14 cellular contexts compared by ENCODE assay signal in genomic region chr5:16913187-16913839, GRCh38. TPM values are rescaled to one million over a fixed set of nuclear protein-coding genes. Genes with fewer than 3 reads are reported as not detected.
DNase-seq lines count a peak whose midpoint lies in the region; TF ChIP-seq lines count a peak whose summit lies in the region.
"Had no signal": no experiment of that assay in that cellular context is flagged by ENCODE, and none has a peak within 500 bp of the region (broad histone marks: within the 10 kb centered on the region; RNA-seq: fewer than 3 reads in every experiment).

No MANE protein-coding gene starts in this region.

- in situ Hi-C loops in mammary epithelial cell (cut with MboI; ENCODE audit: low sequenced_read_pairs in 2 of 2) (no loop called here), transverse colon (cut with MboI; ENCODE audit: low pct_ligation_motif_present in 1 of 4, low pct_unique_long_range_greater_than_20kb in 1 of 4, low sequenced_read_pairs in 3 of 4) (no loop called here)

- H3K27me3 Mint-ChIP-seq in activated CD4-positive, alpha-beta T cell treated with anti-CD3 and anti-CD28 coated beads, Interleukin-2, amount 10 ng/mL, durations not matched to agents 24 days and 14 days, result no peaks in the 10 kb centered on the region

- 0% methylated on average over 4 of the region's 4 CpGs for WGBS in mammary epithelial cell (ENCODE audit: low coverage, missing lambda C conversion rate)
- no CpG with 5 or more reads among the region's 4 CpGs for WGBS in mesendoderm (ENCODE audit: extremely low coverage, insufficient coverage, low lambda C conversion rate)
- WGBS in transverse colon (ENCODE audit: low coverage in 1 of 2), 2 donors, result 32 to 50% methylated on average over 3 to 4 of the region's 4 CpGs
- 56 to 81% (median 78%) methylated on average over 4 of the region's 4 CpGs for WGBS in spleen, 5 donors

- H3K4me1 Mint-ChIP-seq in activated CD4-positive, alpha-beta T cell treated with anti-CD3 and anti-CD28 coated beads, Interleukin-2, amount 10 ng/mL, durations not matched to agents 24 days and 14 days, result no peaks in the 10 kb centered on the region

- H3K4me1 ChIP-seq in mammary epithelial cell (ENCODE audit: insufficient read depth, low read length) (peaks cover 61% of the 10 kb centered on the region), mesendoderm (ENCODE audit: control insufficient read depth, low read depth, low read length) (no peaks in the 10 kb centered on the region), transverse colon (peaks cover 5 to 54% (median 15%) of the 10 kb centered on the region in 4 donors), spleen (peaks cover 0 to 12% (median 0%) of the 10 kb centered on the region in 6 donors)

- H3K18ac ChIP-seq in mesendoderm (ENCODE audit: low read length), result no peak overlapping the region

- no peak overlapping the region for H3K4me3 Mint-ChIP-seq in activated CD4-positive, alpha-beta T cell treated with anti-CD3 and anti-CD28 coated beads, Interleukin-2, amount 10 ng/mL, durations not matched to agents 24 days and 14 days

- TF ChIP-seq EP300 in transverse colon (IDR thresholded peaks at IDR 0.05; ENCODE audit: low read depth), result no peak

- no peaks in the 10 kb centered on the region for H3K9me3 ChIP-seq in MG63
- H3K9me3 ChIP-seq in mammary epithelial cell (replicated peaks; ENCODE audit: insufficient read depth, low read length), result no peaks in the 10 kb centered on the region
- H3K9me3 ChIP-seq in transverse colon, result no peaks in the 10 kb centered on the region
- H3K9me3 ChIP-seq in spleen, result peaks cover 0 to 9% (median 0%) of the 10 kb centered on the region in 8 donors

- peak overlapping the region; percentile 29 for H2AFZ ChIP-seq in mammary epithelial cell (ENCODE audit: low read depth, low read length)

- peaks cover 23% of the 10 kb centered on the region for H3K79me1 ChIP-seq in mesendoderm (ENCODE audit: low read length)

- H3K79me2 ChIP-seq in mammary epithelial cell (ENCODE audit: insufficient read depth, low read length) (peaks cover 94% of the 10 kb centered on the region), mesendoderm (ENCODE audit: control insufficient read depth, insufficient read depth, low read length) (peaks cover 16% of the 10 kb centered on the region)

- dilution Hi-C loops in mammary epithelial cell (cut with HindIII; ENCODE audit: low sequenced_read_pairs), result no loop called here

- H2AK5ac ChIP-seq in mesendoderm (ENCODE audit: low read length), result no peak overlapping the region

- H3K27me3 ChIP-seq in MG63 (no peaks in the 10 kb centered on the region), mammary epithelial cell (ENCODE audit: insufficient read depth, low read length) (no peaks in the 10 kb centered on the region), mesendoderm (ENCODE audit: insufficient read depth, low read length, poor library complexity) (no peaks in the 10 kb centered on the region), transverse colon (no peaks in the 10 kb centered on the region), spleen (replicated peaks in 1 of 7) (no peaks in the 10 kb centered on the region)

- H4K8ac ChIP-seq in mesendoderm (ENCODE audit: low read depth, low read length), result no peak overlapping the region

- peaks cover 4% of the 10 kb centered on the region for H3K9me3 Mint-ChIP-seq in activated CD4-positive, alpha-beta T cell treated with anti-CD3 and anti-CD28 coated beads, Interleukin-2, amount 10 ng/mL, durations not matched to agents 24 days and 14 days

- no peak overlapping the region for H4K5ac ChIP-seq in mesendoderm (ENCODE audit: low read length)

- no peak overlapping the region for H3K4ac ChIP-seq in mesendoderm (ENCODE audit: low read depth, low read length)

- peak overlapping the region; percentile 22 for H3K56ac ChIP-seq in mesendoderm (ENCODE audit: low read length)

- H3K36me3 Mint-ChIP-seq in activated CD4-positive, alpha-beta T cell treated with anti-CD3 and anti-CD28 coated beads, Interleukin-2, amount 10 ng/mL, durations not matched to agents 24 days and 14 days (ENCODE audit: low read depth), result no peaks in the 10 kb centered on the region

- TF ChIP-seq POLR2A in transverse colon (IDR thresholded peaks at IDR 0.05), result peak; percentile 11
- TF ChIP-seq POLR2A in spleen (IDR thresholded peaks at IDR 0.05), result no peak

- H3K4me3 ChIP-seq in MG63 (peak overlapping the region; percentile 26), mammary epithelial cell (replicated peaks in 1 of 3; ENCODE audit: insufficient read depth in 1 of 3, low read depth in 2 of 3, low read length in 3 of 3) (peak overlapping the region; percentile 2 to 19 (median 9)), mesendoderm (ENCODE audit: low read length) (no peak overlapping the region), transverse colon (no peak overlapping the region), spleen (no peak overlapping the region)

- peak overlapping the region; percentile 87 for H3K27ac ChIP-seq in mammary epithelial cell (ENCODE audit: insufficient read depth, low read depth, low read length)
- no peak overlapping the region for H3K27ac ChIP-seq in mesendoderm (ENCODE audit: low read depth, low read length)
- H3K27ac ChIP-seq in transverse colon, result peak overlapping the region; percentile 68 to 83 (median 77)
- no peak overlapping the region for H3K27ac ChIP-seq in spleen

- no peak overlapping the region for H3K23ac ChIP-seq in mesendoderm (ENCODE audit: low read length)

- H2BK5ac ChIP-seq in mesendoderm (ENCODE audit: low read length), result no peak overlapping the region

- TF ChIP-seq CTCF in mammary epithelial cell (conservative IDR thresholded peaks at IDR 0.05 in 1 of 2, IDR thresholded peaks at IDR 0.05 in 1 of 2; ENCODE audit: extremely low read depth in 1 of 2, insufficient read depth in 1 of 2, low read depth in 1 of 2, low read length in 2 of 2), result no peak
- TF ChIP-seq CTCF in transverse colon (IDR thresholded peaks at IDR 0.05), result no peak
- no peak for TF ChIP-seq CTCF in spleen (IDR thresholded peaks at IDR 0.05 in 8 of 11, conservative IDR thresholded peaks at IDR 0.05 in 3 of 11)

- H2BK120ac ChIP-seq in mesendoderm (ENCODE audit: low read depth, low read length), result no peak overlapping the region

- no TSS peak for BruUV-seq in mammary epithelial cell (replicated peaks; lab: Mats Ljungman, UMichigan)

- H3K9ac ChIP-seq in mammary epithelial cell (ENCODE audit: insufficient read depth, low read length) (peak overlapping the region; percentile 61), mesendoderm (ENCODE audit: low read length) (no peak overlapping the region)

- H3K4me2 ChIP-seq in mammary epithelial cell (ENCODE audit: insufficient read depth, low read depth, low read length), result peak overlapping the region; percentile 67
- H3K4me2 ChIP-seq in mesendoderm (ENCODE audit: low read length), result no peak overlapping the region

- H4K20me1 ChIP-seq in mammary epithelial cell (ENCODE audit: insufficient read depth, low read length), result no peaks in the 10 kb centered on the region

- intact Hi-C loops in mammary epithelial cell (cut with micrococcal nuclease), result loop anchor here (1.0 to 5.0 kb wide), 4 partner anchors 23 to 269 kb away; partner anchors contain the start of gene MYO10
- intact Hi-C loops in transverse colon (cut with DNase I; ENCODE audit: low total_unique reads), result no loop called here
- intact Hi-C loops in spleen (cut with DNase I; ENCODE audit: low total_unique reads), result no loop called here
- intact Hi-C loops in activated CD4-positive, alpha-beta T cell treated with anti-CD3 and anti-CD28 coated beads, Interleukin-2, amount 10 ng/mL, durations not matched to agents 24 days and 14 days (cut with micrococcal nuclease), result no loop called here

- no peak overlapping the region for H2BK15ac ChIP-seq in mesendoderm (replicated peaks; ENCODE audit: low read depth)

- CTCF ChIA-PET in mammary epithelial cell (lab: Charles Lee; ENCODE audit: low non-redundant PET), result interaction anchor here (0.5 to 0.8 kb wide), 3 partner anchors 94 to 284 kb away, joined by 3 to 5 read pairs (median 5); no protein-coding TSS in a partner anchor

- H3K27ac Mint-ChIP-seq in activated CD4-positive, alpha-beta T cell treated with anti-CD3 and anti-CD28 coated beads, Interleukin-2, amount 10 ng/mL, durations not matched to agents 24 days and 14 days, result no peak overlapping the region

- H3K36me3 ChIP-seq in MG63 (peaks cover 48% of the 10 kb centered on the region), mammary epithelial cell (ENCODE audit: insufficient read depth, low read length) (peaks cover 2% of the 10 kb centered on the region), mesendoderm (ENCODE audit: control insufficient read depth, insufficient read depth, low read length) (no peaks in the 10 kb centered on the region), transverse colon (no peaks in the 10 kb centered on the region), spleen (no peaks in the 10 kb centered on the region)

- peak; percentile 89 for DNase-seq in MG63
- DNase-seq in mammary epithelial cell, result peak; percentile 66
- DNase-seq in mesendoderm, result no peak
- peak; percentile 66 for DNase-seq in transverse colon
- no peak for DNase-seq in OCI-M1 (lab: John Stamatoyannopoulos, UW)
- DNase-seq in RKO (ENCODE audit: low spot score), result no peak
- DNase-seq in spleen, result no peak
- DNase-seq in activated CD4-positive, alpha-beta T cell treated with anti-CD3 and anti-CD28 coated beads, Interleukin-2, amount 10 ng/mL, durations not matched to agents 24 days and 14 days, result no peak
- DNase-seq: DMS153, head of caudate nucleus, islet precursor cell, NCI-H510A treated with DMSO at 0.1 percent for 48 hours, substantia nigra, SW 1271 had no signal

RNA-seq across cellular contexts. Expression of gene MYO10, which starts 22.8 kb away (rescaled TPM):
- total RNA-seq in MG63 (2014; rRNA removed; shearing (Covaris generic); ENCODE audit: low replicate concordance), result 55.0 and 62.0 TPM in 2 replicates
- total RNA-seq in mammary epithelial cell, result 10 to 100 TPM; 34.3 to 69.7 TPM
- polyA plus RNA-seq in mammary epithelial cell, result 13.1 TPM
- 126 TPM for polyA minus RNA-seq in mammary epithelial cell
- polyA plus RNA-seq in mesendoderm (2013, experiment 1 of 2), result 30.7 TPM
- 31.3 TPM for polyA plus RNA-seq in mesendoderm (2013, experiment 2 of 2)
- total RNA-seq in transverse colon, result 100 to 1,000 TPM in 1 of 4 donors, 10 to 100 TPM in 3; 51.6 to 190 (median 72.9) TPM
- total RNA-seq in spleen, result 10 to 100 TPM; 28.4 to 72.8 (median 40.2) TPM
- polyA plus RNA-seq in spleen, result 1 to 10 TPM; 1.1 to 6.6 (median 1.7) TPM
- 0.26 and 0.28 TPM in 2 replicates for total RNA-seq in activated CD4-positive, alpha-beta T cell treated with anti-CD3 and anti-CD28 coated beads, Interleukin-2, amount 10 ng/mL, durations not matched to agents 24 days and 14 days

Comparison
In these comparisons a context has a peak if more than half of its experiments do, and no peak if none do; other contexts are left out.
1. DNase-seq: peak in MG63 (single experiment), mammary epithelial cell (single experiment) and transverse colon (single experiment); none in mesendoderm (single experiment), OCI-M1 (single experiment), RKO (single experiment), spleen (single experiment) and activated CD4-positive, alpha-beta T cell treated with anti-CD3 and anti-CD28 coated beads, Interleukin-2, amount 10 ng/mL, durations not matched to agents 24 days and 14 days (single experiment).
2. H3K4me3 ChIP-seq: peak in MG63 (single experiment) and mammary epithelial cell (3 of 3); none in mesendoderm (single experiment), transverse colon (0 of 4) and spleen (0 of 8).
3. H3K27ac ChIP-seq: peak in mammary epithelial cell (single experiment) and transverse colon (4 of 4); none in mesendoderm (single experiment) and spleen (0 of 8).
4. RNA of gene MYO10, which starts 22.8 kb away (total RNA-seq): 51.6 to 190 TPM in transverse colon, 34.3 to 69.7 TPM in mammary epithelial cell, 55.0 to 62.0 TPM in MG63 and 28.4 to 72.8 TPM in spleen; 0.26 to 0.28 TPM in activated CD4-positive, alpha-beta T cell treated with anti-CD3 and anti-CD28 coated beads, Interleukin-2, amount 10 ng/mL, durations not matched to agents 24 days and 14 days; every median in the first group is over 10 times any median in the second.